In genomic region chr17:28398280-28398981, GRCh38 we compare ENCODE assay signal across 13 cellular contexts. TPM values are rescaled to one million over a fixed set of nuclear protein-coding genes. Genes with fewer than 3 reads are reported as not detected.
A peak's percentile ranks its signal among the peaks of the same experiment; 100 is the strongest.
DNase-seq lines count a peak whose midpoint lies in the region; ATAC-seq and TF ChIP-seq lines count a peak whose summit lies in the region.
"Had no signal": no experiment of that assay in that cellular context is flagged by ENCODE, and none has a peak within 500 bp of the region (broad histone marks: within the 10 kb centered on the region; RNA-seq: fewer than 3 reads in every experiment).

No MANE protein-coding gene starts in this region.

- H3K4me3 ChIP-seq in IMR-90 (ENCODE audit: insufficient read depth, low read depth, low read length) (no peak overlapping the region), right lobe of liver (no peak overlapping the region)

- H3K9me3 ChIP-seq in IMR-90 (ENCODE audit: control insufficient read depth, insufficient read depth, low read length) (no peaks in the 10 kb centered on the region), right lobe of liver (no peaks in the 10 kb centered on the region)

- H3K79me1 ChIP-seq in IMR-90 (ENCODE audit: low read depth in 1 of 2, low read length in 2 of 2), result no peaks in the 10 kb centered on the region

- POLR2A ChIA-PET in IMR-90 (lab: Charles Lee; ENCODE audit: unreplicated experiment), result no interaction called here

- H3K36me3 Mint-ChIP-seq in CD14-positive monocyte (peaks cover 39 to 55% of the 10 kb centered on the region in 2 donors), chondrocyte (ENCODE audit: low read depth) (peaks cover 3% of the 10 kb centered on the region)

- H3K9ac ChIP-seq in IMR-90 (ENCODE audit: low read depth, low read length), result no peak overlapping the region

- H4K5ac ChIP-seq in IMR-90 (ENCODE audit: low read depth, low read length), result no peak overlapping the region

- H2AK5ac ChIP-seq in IMR-90 (ENCODE audit: low read depth, low read length), result no peak overlapping the region

- no peak overlapping the region for H3K56ac ChIP-seq in IMR-90 (ENCODE audit: extremely low read depth, insufficient read depth, low read length)

- no peak overlapping the region for H3K14ac ChIP-seq in IMR-90 (replicated peaks; ENCODE audit: low read depth, low read length)

- H3K9me3 Mint-ChIP-seq in CD14-positive monocyte (no peaks in the 10 kb centered on the region), chondrocyte (ENCODE audit: low read depth) (no peaks in the 10 kb centered on the region)
- H3K9me3 Mint-ChIP-seq: activated T-helper 2 cell treated with anti-CD3 and anti-CD28 coated beads, Interferon-gamma antibody, Interleukin-2, Interleukin-4, amounts not matched to agents 10 μg/mL and 5 μg/mL and 100 μg/mL, durations not matched to agents 14 hours and 24 hours and 36 hours; nephron had no signal

- no peak for TF ChIP-seq POLR2A in IMR-90 (IDR thresholded peaks at IDR 0.05; ENCODE audit: low read depth, low read length)
- no peak for TF ChIP-seq POLR2A in right lobe of liver (IDR thresholded peaks at IDR 0.05)

- H4K20me1 ChIP-seq in IMR-90 (ENCODE audit: insufficient read depth, low read length), result no peaks in the 10 kb centered on the region

- no peak for TF ChIP-seq RAD21 in IMR-90 (IDR thresholded peaks at IDR 0.05; ENCODE audit: low read length)

- peaks cover 19% of the 10 kb centered on the region; the same call in 1 of the 2 replicates for H3K9me1 ChIP-seq in IMR-90 (ENCODE audit: insufficient read depth, low read length)

- H2BK15ac ChIP-seq in IMR-90 (ENCODE audit: low read depth, low read length), result no peak overlapping the region

- H3K27ac ChIP-seq in IMR-90 (ENCODE audit: insufficient read depth, low read length) (no peak overlapping the region), right lobe of liver (peak overlapping the region in 2 of 3 donors; percentile 36 to 65)

- H3K4me1 ChIP-seq in IMR-90 (ENCODE audit: control insufficient read depth, insufficient read depth, low read length) (peaks cover 9% of the 10 kb centered on the region), right lobe of liver (peaks cover 0 to 32% (median 12%) of the 10 kb centered on the region in 4 donors)

- no peak overlapping the region for H3K23ac ChIP-seq in IMR-90 (ENCODE audit: low read depth, low read length)

- in situ Hi-C loops in IMR-90 (cut with MboI; ENCODE audit: low sequenced_read_pairs), result no loop called here

- H3K18ac ChIP-seq in IMR-90 (ENCODE audit: low read depth, low read length), result no peak overlapping the region

- dilution Hi-C loops in IMR-90 (cut with HindIII; ENCODE audit: low sequenced_read_pairs, unreplicated experiment), result no loop called here

- H3K4me3 Mint-ChIP-seq in CD14-positive monocyte (no peak overlapping the region), chondrocyte (ENCODE audit: unreplicated experiment) (no peak overlapping the region)
- H3K4me3 Mint-ChIP-seq: nephron had no signal

- DNase-seq in CD14-positive monocyte (ENCODE audit: low spot score), result no peak
- DNase-seq in IMR-90, result peak; percentile 11
- peak; percentile 54 for DNase-seq in chondrocyte (ENCODE audit: low spot score)
- peak in 2 of 3 donors; percentile 81 to 82 for DNase-seq in right lobe of liver
- DNase-seq in activated gamma-delta T cell (lab: John Stamatoyannopoulos, UW), result no peak
- DNase-seq in NCI-H146 treated with DMSO at 0.1 percent for 48 hours (lab: John Stamatoyannopoulos, UW; ENCODE audit: unreplicated experiment), result no peak
- DNase-seq: activated CD4-positive, alpha-beta T cell treated with anti-CD3 and anti-CD28 coated beads for 1 hour; caudate nucleus; stimulated activated CD8-positive, alpha-beta memory T cell treated with anti-CD3 and anti-CD28 coated beads, Interleukin-4, amount 100 ng/mL, for 48 hours had no signal

- TF ChIP-seq CTCF in CD14-positive monocyte (IDR thresholded peaks at IDR 0.05) (no peak), IMR-90 (conservative IDR thresholded peaks at IDR 0.05; ENCODE audit: low read depth, low read length) (no peak), chondrocyte (IDR thresholded peaks at IDR 0.05) (no peak), right lobe of liver (IDR thresholded peaks at IDR 0.05) (no peak)

- H3K36me3 ChIP-seq in IMR-90 (ENCODE audit: control insufficient read depth, insufficient read depth, low read length) (peaks cover 28% of the 10 kb centered on the region), right lobe of liver (peaks cover 0 to 50% (median 10%) of the 10 kb centered on the region in 4 donors)

- H2BK120ac ChIP-seq in IMR-90 (ENCODE audit: low read depth, low read length), result no peak overlapping the region

- 90% methylated on average over 3 of the region's 6 CpGs; no CpG with 5 or more reads in 1 of the 2 experiments for WGBS in IMR-90 (ENCODE audit: extremely low coverage in 2 of 2, insufficient read length in 1 of 2), 2 experiments
- WGBS in right lobe of liver (ENCODE audit: insufficient coverage, low coverage, low lambda C conversion rate, missing lambda C conversion rate), result 35% methylated on average over 5 of the region's 6 CpGs

- H4K91ac ChIP-seq in IMR-90 (ENCODE audit: insufficient read depth, low read depth, low read length), result no peak overlapping the region

- no peaks in the 10 kb centered on the region for H3K27me3 ChIP-seq in IMR-90 (ENCODE audit: control insufficient read depth, insufficient read depth, low read length)
- H3K27me3 ChIP-seq in right lobe of liver, result no peaks in the 10 kb centered on the region

- no peak overlapping the region for H3K4ac ChIP-seq in IMR-90 (ENCODE audit: low read depth, low read length)

- H3K27ac Mint-ChIP-seq in CD14-positive monocyte (peak overlapping the region in 4 of 7 donors; percentile 6 to 73 (median 44)), chondrocyte (ENCODE audit: unreplicated experiment) (peak overlapping the region; percentile 6)
- H3K27ac Mint-ChIP-seq: activated T-helper 2 cell treated with anti-CD3 and anti-CD28 coated beads, Interferon-gamma antibody, Interleukin-2, Interleukin-4, amounts not matched to agents 10 μg/mL and 5 μg/mL and 100 μg/mL, durations not matched to agents 14 hours and 24 hours and 36 hours had no signal

- no peak for ATAC-seq in IMR-90 (ENCODE audit: low read depth)
- peak; percentile 74 to 82 (median 78) for ATAC-seq in right lobe of liver
- no peak for ATAC-seq in GM21447 (IDR thresholded peaks at IDR 0.05; ENCODE audit: unreplicated experiment)
- no peak for ATAC-seq in GM18873 (IDR thresholded peaks at IDR 0.05; ENCODE audit: low FRiP score, unreplicated experiment)

- H3K4me1 Mint-ChIP-seq in CD14-positive monocyte (peaks cover 22% of the 10 kb centered on the region), chondrocyte (ENCODE audit: low read depth) (peaks cover 2% of the 10 kb centered on the region)
- H3K4me1 Mint-ChIP-seq: nephron had no signal

- H3K27me3 Mint-ChIP-seq in CD14-positive monocyte (ENCODE audit: low read depth in 3 of 3) (peaks cover 2% of the 10 kb centered on the region in 3 donors), chondrocyte (ENCODE audit: low read depth) (no peaks in the 10 kb centered on the region)

- H2BK5ac ChIP-seq in IMR-90 (ENCODE audit: low read depth, low read length, poor library complexity, severe bottlenecking), result no peak overlapping the region

- intact Hi-C loops in CD14-positive monocyte (cut with micrococcal nuclease), result no loop called here
- intact Hi-C loops in IMR-90 (cut with micrococcal nuclease), result no loop called here
- intact Hi-C loops in right lobe of liver (cut with DNase I), result no loop called here

- H2AFZ ChIP-seq in IMR-90 (replicated peaks; ENCODE audit: low read length, poor library complexity), result no peak overlapping the region

- H3K4me2 ChIP-seq in IMR-90 (ENCODE audit: low read depth, low read length), result no peak overlapping the region

- BruUV-seq in IMR-90 (replicated peaks; lab: Mats Ljungman, UMichigan), result no TSS peak

- no peak overlapping the region for H2AK9ac ChIP-seq in IMR-90 (replicated peaks; ENCODE audit: low read depth, low read length, poor library complexity)

- no peak overlapping the region for H2BK20ac ChIP-seq in IMR-90 (ENCODE audit: low read depth, low read length)

- no peak overlapping the region for H4K8ac ChIP-seq in IMR-90 (ENCODE audit: low read depth in 2 of 2, low read length in 2 of 2)

- CTCF ChIA-PET in IMR-90 (lab: Yijun Ruan, JAX), result no interaction called here

TF ChIP-seq in IMR-90, 13 proteins besides CTCF, POLR2A, EP300 and RAD21 (continues in another document):
- no peak for TF ChIP-seq RFX5 (IDR thresholded peaks at IDR 0.05; ENCODE audit: low read depth, low read length)

RNA-seq across cellular contexts. Expression of gene SLC46A1, which starts 7.6 kb away (rescaled TPM):
- 1 to 10 TPM; 1.5 to 1.7 TPM for polyA plus RNA-seq in CD14-positive monocyte
- 2.7 and 2.8 TPM in 2 replicates for total RNA-seq in IMR-90 (2012; rRNA removed)
- polyA plus RNA-seq in IMR-90 (2012; rRNA removed), result 3.9 and 4.0 TPM in 2 replicates
- 2.6 and 3.0 TPM in 2 replicates for polyA plus RNA-seq in IMR-90 (2012; cell fraction: cytosol; rRNA removed)
- polyA plus RNA-seq in IMR-90 (2012; cell fraction: nucleus; rRNA removed; ENCODE audit: low replicate concordance), result 5.3 and 6.3 TPM in 2 replicates
- 12.7 to 13.2 TPM (median 13.0 TPM) in 3 replicates for total RNA-seq in chondrocyte
- 10 to 100 TPM; 22.1 to 44.6 (median 32.1) TPM for total RNA-seq in right lobe of liver

RNA-seq across cellular contexts. Expression of gene SARM1, which starts 26.9 kb away (rescaled TPM):
- polyA plus RNA-seq in CD14-positive monocyte, result under 1 TPM; 0.78 to 0.90 TPM
- total RNA-seq in IMR-90 (2012; rRNA removed), result 2.5 and 3.4 TPM in 2 replicates
- polyA plus RNA-seq in IMR-90 (2012; rRNA removed), result 10.3 and 11.4 TPM in 2 replicates
- polyA plus RNA-seq in IMR-90 (2012; cell fraction: cytosol; rRNA removed), result 2.3 and 9.3 TPM in 2 replicates
- polyA plus RNA-seq in IMR-90 (2012; cell fraction: nucleus; rRNA removed; ENCODE audit: low replicate concordance), result 28.6 and 45.7 TPM in 2 replicates
- total RNA-seq in chondrocyte, result 22.2 to 24.1 TPM (median 23.0 TPM) in 3 replicates
- total RNA-seq in right lobe of liver, result 1 to 10 TPM; 2.8 to 5.1 (median 3.9) TPM

RNA-seq across cellular contexts. Expression of gene VTN, which starts 28.3 kb away (rescaled TPM):
- polyA plus RNA-seq in CD14-positive monocyte, result not detected
- under 0.01 and 0.18 TPM in 2 replicates for total RNA-seq in IMR-90 (2012; rRNA removed)
- 0.89 and 1.0 TPM in 2 replicates for polyA plus RNA-seq in IMR-90 (2012; rRNA removed)
- 0.90 and 1.4 TPM in 2 replicates for polyA plus RNA-seq in IMR-90 (2012; cell fraction: cytosol; rRNA removed)
- 3.0 and 4.8 TPM in 2 replicates for polyA plus RNA-seq in IMR-90 (2012; cell fraction: nucleus; rRNA removed; ENCODE audit: low replicate concordance)
- 0.31 to 0.55 TPM (median 0.41 TPM) in 3 replicates for total RNA-seq in chondrocyte
- total RNA-seq in right lobe of liver, result 1,000 to 10,000 TPM; 2,747 to 3,771 (median 3,031) TPM

RNA-seq across cellular contexts. Expression of gene SEBOX, which starts 33.4 kb away (rescaled TPM):
- polyA plus RNA-seq in CD14-positive monocyte, result not detected
- total RNA-seq in IMR-90 (2012; rRNA removed), result not detected in 2 replicates
- polyA plus RNA-seq in IMR-90 (2012; rRNA removed), result not detected in 2 replicates
- polyA plus RNA-seq in IMR-90 (2012; cell fraction: cytosol; rRNA removed), result not detected in 2 replicates
- polyA plus RNA-seq in IMR-90 (2012; cell fraction: nucleus; rRNA removed; ENCODE audit: low replicate concordance), result not detected in 2 replicates
- total RNA-seq in chondrocyte, result not detected in 3 replicates
- not detected for total RNA-seq in right lobe of liver
- total RNA-seq: activated T-helper 2 cell treated with anti-CD3 and anti-CD28 coated beads, Interferon-gamma antibody, Interleukin-2, Interleukin-4, amounts not matched to agents 10 μg/mL and 5 μg/mL and 100 μg/mL, durations not matched to agents 14 hours and 24 hours and 36 hours had no signal

RNA-seq across cellular contexts. Expression of gene POLDIP2, which starts 41.1 kb away (rescaled TPM):
- polyA plus RNA-seq in CD14-positive monocyte (10 to 100 TPM; 72.4 to 76.9 TPM), IMR-90 (2012; rRNA removed) (72.0 and 77.8 TPM in 2 replicates)
- total RNA-seq in IMR-90 (2012; rRNA removed) (58.3 and 66.7 TPM in 2 replicates), chondrocyte (70.1 to 70.8 TPM (median 70.4 TPM) in 3 replicates), right lobe of liver (100 to 1,000 TPM in 5 of 6 experiments, 10 to 100 TPM in 1; 92.5 to 156 (median 130) TPM)
- polyA plus RNA-seq in IMR-90 (2012; cell fraction: cytosol; rRNA removed), result 70.5 and 80.8 TPM in 2 replicates
- polyA plus RNA-seq in IMR-90 (2012; cell fraction: nucleus; rRNA removed; ENCODE audit: low replicate concordance), result 33.1 and 46.5 TPM in 2 replicates

Comparison
In these comparisons a context has a peak if more than half of its experiments do, and no peak if none do; other contexts are left out.
1. DNase-seq: peak in IMR-90 (single experiment), chondrocyte (single experiment) and right lobe of liver (2 of 3); none in CD14-positive monocyte (single experiment), activated gamma-delta T cell (single experiment) and NCI-H146 treated with DMSO at 0.1 percent for 48 hours (single experiment).
2. ATAC-seq: peak in right lobe of liver (4 of 4); none in IMR-90 (single experiment), GM21447 (single experiment) and GM18873 (single experiment).
3. RNA of gene VTN, which starts 28.3 kb away (total RNA-seq): 2,747 to 3,771 TPM in right lobe of liver; 0.31 to 0.55 TPM in chondrocyte and under 0.01 to 0.18 TPM in IMR-90; every median in the first group is over 1,000 times any median in the second.